In the genomic region with DNA sequence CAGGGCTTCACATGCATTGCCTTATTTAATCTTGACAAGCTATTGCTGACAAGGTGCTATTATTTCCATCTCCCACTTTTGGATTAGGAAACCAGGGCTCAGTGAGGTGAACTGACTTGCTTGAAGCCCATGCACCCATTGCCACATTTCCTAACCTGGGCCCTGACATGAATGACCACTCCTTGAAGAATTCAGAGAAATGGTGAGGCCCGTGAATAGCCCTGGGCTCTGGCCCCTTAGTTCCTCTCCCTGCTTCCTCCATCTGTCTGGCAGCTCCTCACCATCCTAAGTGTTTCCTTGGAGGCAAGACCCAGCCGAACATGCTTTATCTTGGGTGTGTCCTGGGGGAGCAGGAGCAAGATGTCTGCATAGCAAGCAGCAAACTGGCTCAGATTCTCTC, we compare ENCODE assay signal across 24 cellular contexts.
"Had no signal": no experiment of that assay in that cellular context is flagged by ENCODE, and none has a peak within 500 bp of the region (broad histone marks: within the 10 kb centered on the region; RNA-seq: fewer than 3 reads in every experiment).

No MANE protein-coding gene starts in this region.

- FAIRE-seq: pancreas had no signal

- H3K4me1 ChIP-seq: colonic mucosa, foreskin keratinocyte, left lung, pancreas, upper lobe of right lung, uterus had no signal

- H3K27ac ChIP-seq: colonic mucosa, epithelial cell of prostate, foreskin keratinocyte, gastroesophageal sphincter, heart left ventricle, hepatocyte, left lung, neutrophil, pancreas, right atrium auricular region, thoracic aorta, tibial nerve, upper lobe of right lung, uterus had no signal

- H3K79me2 ChIP-seq: hepatocyte had no signal

- DNase-seq: colonic mucosa; effector CD8-positive, alpha-beta T cell; endodermal cell; foreskin keratinocyte; left cardiac atrium; left lung; mammary epithelial cell; naive thymus-derived CD8-positive, alpha-beta T cell; stimulated activated CD4-positive, alpha-beta T cell treated with anti-CD3 and anti-CD28 coated beads, Interleukin-4, amount 100 ng/mL, for 4 hours; upper lobe of right lung; uterus had no signal

- H3K4me2 ChIP-seq: hepatocyte, smooth muscle cell had no signal

- H2AFZ ChIP-seq: hepatocyte had no signal

- H3K36me3 ChIP-seq: colonic mucosa, gastroesophageal sphincter, heart left ventricle, left lung, neutrophil, pancreas, right atrium auricular region, thoracic aorta, tibial nerve, upper lobe of right lung, uterus had no signal

- H3K4me3 ChIP-seq: colonic mucosa, gastroesophageal sphincter, heart left ventricle, hepatocyte, left lung, pancreas, right atrium auricular region, smooth muscle cell, thoracic aorta, tibial nerve, upper lobe of right lung, uterus had no signal

- H3K9me3 ChIP-seq: colonic mucosa, neutrophil, pancreas, right atrium auricular region, thoracic aorta, upper lobe of right lung, uterus had no signal

- H3K27me3 ChIP-seq: colonic mucosa, hepatocyte, pancreas, right atrium auricular region, uterus had no signal

- ATAC-seq: esophagus mucosa; foreskin keratinocyte; gastroesophageal sphincter; heart left ventricle; left lung; naive thymus-derived CD8-positive, alpha-beta T cell; pancreas; sciatic nerve; stimulated activated memory B cell treated with anti-CD40 and anti-IgM and Interleukin-4, amounts not matched to agents 10 μg/mL and 1 μg/mL and 100 μg/mL, for 72 hours; upper lobe of right lung had no signal
